In the genomic region with DNA sequence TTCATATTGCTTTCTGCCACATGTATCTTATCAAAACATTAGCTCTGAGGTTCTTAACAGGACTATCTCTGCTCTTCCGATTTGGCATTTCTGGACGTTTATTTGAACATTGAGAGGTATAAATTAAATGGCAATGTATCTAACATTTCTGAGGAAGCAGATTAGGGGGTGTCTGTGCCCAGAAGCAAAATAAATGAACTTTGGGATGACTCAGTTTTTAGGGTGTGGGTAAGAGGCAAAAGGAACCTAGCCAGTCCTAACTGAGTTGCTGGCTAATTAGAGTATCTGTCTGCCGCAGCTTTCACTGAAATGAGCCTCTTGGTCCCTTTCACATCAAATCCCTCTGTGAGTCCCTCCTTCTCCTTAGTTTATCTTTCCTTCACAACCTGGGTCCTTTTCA, we compare ENCODE assay signal across 8 cellular contexts. TPM values are rescaled to one million over a fixed set of nuclear protein-coding genes. Genes with fewer than 3 reads are reported as not detected.
DNase-seq lines count a peak whose midpoint lies in the region; ATAC-seq, FAIRE-seq and TF ChIP-seq lines count a peak whose summit lies in the region.

No MANE protein-coding gene starts in this region.

- H3K9ac ChIP-seq in HUES48 (ENCODE audit: low read depth, low read length), result no peak overlapping the region
- H3K9ac ChIP-seq in K562 (ENCODE audit: insufficient read depth in 1 of 2, low read depth in 2 of 2, low read length in 2 of 2), result no peak overlapping the region
- H3K9ac ChIP-seq in neuronal stem cell (ENCODE audit: low read depth, low read length, poor library complexity), result no peak overlapping the region

- in situ Hi-C loops in K562 (cut with MboI), result no loop called here

- no peak for ATAC-seq in K562

- intact Hi-C loops in K562 (cut with micrococcal nuclease) (no loop called here), head of caudate nucleus (cut with DNase I) (no loop called here)

- no peak for TF ChIP-seq EP300 in K562 (IDR thresholded peaks at IDR 0.05; ENCODE audit: low read length)

- no peak overlapping the region for H2BK15ac ChIP-seq in neuronal stem cell (ENCODE audit: low read length)

- no peak overlapping the region for H2BK120ac ChIP-seq in neuronal stem cell (ENCODE audit: low read depth, low read length)

- no peaks in the 10 kb centered on the region for H3K9me3 ChIP-seq in HUES48 (ENCODE audit: control insufficient read depth, insufficient read depth, low read length)
- no peaks in the 10 kb centered on the region for H3K9me3 ChIP-seq in K562 (replicated peaks; ENCODE audit: control insufficient read depth, insufficient read depth, low read depth, low read length)
- no peaks in the 10 kb centered on the region for H3K9me3 ChIP-seq in neuronal stem cell (replicated peaks in 1 of 2; ENCODE audit: control insufficient read depth in 2 of 2, insufficient read depth in 1 of 2, low read depth in 1 of 2, low read length in 2 of 2)

- TF ChIP-seq POLR2A in K562 (conservative IDR thresholded peaks at IDR 0.05), result no peak

- no peaks in the 10 kb centered on the region for H3K9me1 ChIP-seq in K562 (ENCODE audit: control insufficient read depth, insufficient read depth, low read length)

- POLR2A ChIA-PET in K562 (lab: Yijun Ruan, JAX), result no interaction called here

- CTCF ChIA-PET in K562 (lab: Yijun Ruan, JAX; ENCODE audit: low intra/inter-chr PET ratio), result no interaction called here

- no peak overlapping the region for H3K4ac ChIP-seq in neuronal stem cell (ENCODE audit: low read length)

- H3K23ac ChIP-seq in neuronal stem cell (ENCODE audit: low read depth, low read length, poor library complexity), result no peak overlapping the region

- no peak overlapping the region for H4K8ac ChIP-seq in neuronal stem cell (ENCODE audit: low read depth, low read length)

- H2BK12ac ChIP-seq in neuronal stem cell (ENCODE audit: low read length), result no peak overlapping the region

- H2AFZ ChIP-seq in ACC112 (ENCODE audit: low read length, unreplicated experiment), result peak overlapping the region; percentile 81
- no peak overlapping the region for H2AFZ ChIP-seq in K562 (ENCODE audit: low read depth, low read length)
- H2AFZ ChIP-seq in neuronal stem cell (ENCODE audit: low read length), result no peak overlapping the region

- peaks cover 16% of the 10 kb centered on the region for H3K4me1 ChIP-seq in ACC112 (ENCODE audit: control insufficient read depth, insufficient read depth, low read length, unreplicated experiment)
- peaks cover 38% of the 10 kb centered on the region for H3K4me1 ChIP-seq in HUES48 (ENCODE audit: control insufficient read depth, insufficient read depth, low read length)
- peaks cover 0 to 5% of the 10 kb centered on the region in 2 experiments; a peak in 2 of 5 replicates for H3K4me1 ChIP-seq in K562 (replicated peaks in 1 of 2; ENCODE audit: control insufficient read depth in 2 of 2, insufficient read depth in 2 of 2, low read length in 2 of 2)
- H3K4me1 ChIP-seq in neuronal stem cell (ENCODE audit: control insufficient read depth in 2 of 2, insufficient read depth in 1 of 2, low read depth in 1 of 2, low read length in 2 of 2), result peaks cover 0 to 5% of the 10 kb centered on the region in 2 donors

- H3K27ac ChIP-seq in ACC112 (ENCODE audit: low read depth, low read length) (peak overlapping the region; percentile 88; the same call in 1 of the 2 replicates), HUES48 (ENCODE audit: low read depth, low read length) (no peak overlapping the region), K562 (ENCODE audit: extremely low read depth, low read depth, low read length) (no peak overlapping the region), neuronal stem cell (replicated peaks; ENCODE audit: low read length) (no peak overlapping the region)

- H3K18ac ChIP-seq in neuronal stem cell (ENCODE audit: low read length), result no peak overlapping the region

- no peak overlapping the region for H2BK5ac ChIP-seq in neuronal stem cell (ENCODE audit: low read length)

- H3K79me2 ChIP-seq in ACC112 (ENCODE audit: control insufficient read depth, insufficient read depth, low read length, unreplicated experiment) (no peaks in the 10 kb centered on the region), K562 (ENCODE audit: control insufficient read depth, insufficient read depth, low read length) (no peaks in the 10 kb centered on the region)

- DNase-seq in K562 (ENCODE audit: extremely low read depth in 1 of 4, low spot score in 3 of 4) (no peak), midbrain (lab: John Stamatoyannopoulos, UW) (peak; percentile 6), head of caudate nucleus (no peak), COR-L47 (lab: John Stamatoyannopoulos, UW) (no peak), neuronal stem cell (ENCODE audit: low spot score) (no peak), T1000 (lab: John Stamatoyannopoulos, UW) (no peak)

- no peak for FAIRE-seq in K562 (lab: Jason Lieb, UNC)

- H2AK5ac ChIP-seq in neuronal stem cell (ENCODE audit: low read depth, low read length), result no peak overlapping the region

- no peaks in the 10 kb centered on the region for H3K79me1 ChIP-seq in neuronal stem cell (ENCODE audit: low read depth, low read length)

- H4K20me1 ChIP-seq in K562 (replicated peaks; ENCODE audit: control insufficient read depth, insufficient read depth, low read length), result no peaks in the 10 kb centered on the region; the same call in 1 of the 2 replicates

- 0% methylated on average over 3 of the region's 3 CpGs for WGBS in K562 (ENCODE audit: insufficient coverage, low coverage, missing lambda C conversion rate)
- WGBS in neuronal stem cell (ENCODE audit: extremely low coverage in 2 of 2, insufficient read length in 2 of 2, insufficient replicate concordance in 1 of 2), 2 donors, result no CpG with 5 or more reads among the region's 3 CpGs

- H3K14ac ChIP-seq in neuronal stem cell (ENCODE audit: low read length), result no peak overlapping the region

- H4K91ac ChIP-seq in neuronal stem cell (ENCODE audit: low read depth, low read length, poor library complexity), result no peak overlapping the region

- H3K27me3 ChIP-seq in ACC112 (ENCODE audit: insufficient read depth, low read length) (no peaks in the 10 kb centered on the region), HUES48 (ENCODE audit: control insufficient read depth, insufficient read depth, low read length) (no peaks in the 10 kb centered on the region), K562 (ENCODE audit: control insufficient read depth in 2 of 2, insufficient read depth in 2 of 2, low read length in 2 of 2) (peaks cover 19 to 30% of the 10 kb centered on the region in 2 experiments), neuronal stem cell (ENCODE audit: control insufficient read depth in 3 of 3, insufficient read depth in 3 of 3, low read depth in 1 of 3, low read length in 3 of 3) (peaks cover 0 to 47% (median 7%) of the 10 kb centered on the region in 3 experiments)

- no peak for TF ChIP-seq RAD21 in K562 (CRISPR knock-in tag; conservative IDR thresholded peaks at IDR 0.05 in 1 of 2, IDR thresholded peaks at IDR 0.05 in 1 of 2)

- H3K36me3 ChIP-seq in ACC112 (ENCODE audit: insufficient read depth, low read length) (no peaks in the 10 kb centered on the region), HUES48 (ENCODE audit: control insufficient read depth, insufficient read depth, low read length) (no peaks in the 10 kb centered on the region), K562 (ENCODE audit: control insufficient read depth, insufficient read depth, low read length) (no peaks in the 10 kb centered on the region), neuronal stem cell (replicated peaks in 1 of 2; ENCODE audit: control insufficient read depth in 2 of 2, insufficient read depth in 2 of 2, low read length in 2 of 2) (no peaks in the 10 kb centered on the region)

- no peak for TF ChIP-seq CTCF in K562 (IDR thresholded peaks at IDR 0.05 in 2 of 3, conservative IDR thresholded peaks at IDR 0.05 in 1 of 3; ENCODE audit: insufficient read depth in 2 of 3, low read depth in 1 of 3, low read length in 3 of 3)

- BruUV-seq in K562 (replicated peaks; lab: Mats Ljungman, UMichigan), result no TSS peak

- H3K4me2 ChIP-seq in K562 (ENCODE audit: insufficient read depth, low read length), result no peak overlapping the region
- H3K4me2 ChIP-seq in neuronal stem cell (ENCODE audit: insufficient read depth, low read length, poor library complexity, severe bottlenecking), result no peak overlapping the region

- H3K4me3 ChIP-seq in ACC112 (ENCODE audit: low read depth, low read length) (peak overlapping the region; percentile 78), HUES48 (ENCODE audit: low read depth, low read length) (peak overlapping the region; percentile 71), K562 (no peak overlapping the region), neuronal stem cell (ENCODE audit: low read length in 2 of 2) (no peak overlapping the region)

TF ChIP-seq in K562, 482 proteins besides CTCF, POLR2A, EP300 and RAD21:
- 0 out of 2 replicates have a peak, but pooled peaks have one; percentile 20 for TF ChIP-seq RNF2 (IDR thresholded peaks at IDR 0.05)
- no peak for TF ChIP-seq RBM17 (IDR thresholded peaks at IDR 0.05; ENCODE audit: borderline replicate concordance, low read depth, low read length)

RNA-seq across cellular contexts. Expression of gene RNF144B, which starts 1.1 kb away (rescaled TPM):
- total RNA-seq in K562 (2011; cell fraction: chromatin; rRNA removed; ENCODE audit: low replicate concordance), result not detected in 2 replicates
- not detected in 2 replicates for total RNA-seq in K562 (2011; cell fraction: nucleolus; rRNA removed)
- not detected in 2 replicates for total RNA-seq in K562 (2011; cell fraction: nucleoplasm; rRNA removed)
- total RNA-seq in K562 (2014; rRNA removed), result not detected in 2 replicates
- not detected in 2 replicates for total RNA-seq in K562 (2014; rRNA removed; fragmentation: Illumina TruSeq; extraction: Trizol)
- not detected in 2 replicates for total RNA-seq in K562 (2015; rRNA removed; fragmentation: Illumina TruSeq; extraction: Trizol)
- not detected in 2 replicates for total RNA-seq in K562 (2021)
- polyA plus RNA-seq in K562 (2011; rRNA removed), result 0.01 TPM in 1 of 2 replicates, not detected in the other
- not detected in 2 replicates for polyA plus RNA-seq in K562 (2011; cell fraction: cytosol; rRNA removed)
- polyA plus RNA-seq in K562 (2011; cell fraction: nucleus; rRNA removed), result not detected in 2 replicates
- 0.03 and 0.07 TPM in 2 replicates for polyA plus RNA-seq in K562 (2012)
- polyA plus RNA-seq in K562 (2014; fragmentation: Illumina TruSeq; extraction: Trizol), result not detected in 2 replicates
- polyA plus RNA-seq in K562 (2014; fragmentation: Nextera tagmentation; extraction: Ambion mirVana), result under 1 TPM in 1 of 2 experiments, not detected in 1; 0.01 TPM
- polyA plus RNA-seq in K562 (2014; rRNA removed), result not detected in 2 replicates
- not detected in 2 replicates for polyA minus RNA-seq in K562 (2011; rRNA and poly(A)+ RNA removed)
- polyA minus RNA-seq in K562 (2011; cell fraction: cytosol; rRNA and poly(A)+ RNA removed), result not detected in 2 replicates
- not detected in 2 replicates for polyA minus RNA-seq in K562 (2011; cell fraction: nucleus; rRNA and poly(A)+ RNA removed)
- 0.10 TPM for polyA plus RNA-seq in neuronal stem cell (2013, experiment 1 of 2)
- polyA plus RNA-seq in neuronal stem cell (2013, experiment 2 of 2), result 0.11 TPM

Comparison
In these comparisons a context has a peak if more than half of its experiments do, and no peak if none do; other contexts are left out.
1. H3K4me3 ChIP-seq: peak in ACC112 (single experiment) and HUES48 (single experiment); none in K562 (single experiment) and neuronal stem cell (0 of 2).